ENCODE assay signal across 11 cellular contexts in the genomic region with DNA sequence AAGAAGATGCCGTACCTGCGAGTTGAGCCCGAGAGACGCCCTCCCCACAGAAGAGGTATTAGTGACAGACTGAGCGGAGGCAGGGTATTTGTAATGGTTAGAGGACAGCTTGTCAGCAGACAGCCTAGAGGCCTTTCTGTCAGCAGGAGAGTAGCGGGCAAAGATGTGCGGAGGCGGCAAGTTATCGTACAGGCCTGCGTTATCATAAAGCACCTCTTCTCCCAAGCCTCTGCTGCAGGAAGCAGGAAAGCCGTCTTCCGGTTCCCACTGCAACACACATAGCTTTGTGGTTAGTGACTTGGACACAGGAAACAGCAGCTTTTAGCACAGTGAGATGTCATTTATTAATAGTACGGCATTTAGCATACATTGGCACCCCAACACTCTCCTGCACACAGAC.
DNase-seq lines count a peak whose midpoint lies in the region; ATAC-seq and TF ChIP-seq lines count a peak whose summit lies in the region.
"Had no signal": no experiment of that assay in that cellular context is flagged by ENCODE, and none has a peak within 500 bp of the region (broad histone marks: within the 10 kb centered on the region; RNA-seq: fewer than 3 reads in every experiment).

No MANE protein-coding gene starts in this region.

- peak; percentile 33 to 60 for ATAC-seq in activated naive CD4-positive, alpha-beta T cell treated with anti-CD3 and anti-CD28 coated beads, Interleukin-2, amount 50 U/mL, for 72 hours
- ATAC-seq in Right ventricle myocardium superior (ENCODE audit: poor library complexity) (peak; percentile 60), HG03175 (IDR thresholded peaks at IDR 0.05; ENCODE audit: unreplicated experiment) (no peak)

- no peak overlapping the region for H3K4me3 Mint-ChIP-seq in activated CD4-positive, alpha-beta T cell treated with anti-CD3 and anti-CD28 coated beads, Interleukin-2, amount 10 ng/mL, durations not matched to agents 7 days and 5 days

- H3K27ac Mint-ChIP-seq in activated CD4-positive, alpha-beta T cell treated with anti-CD3 and anti-CD28 coated beads, Interleukin-2, amount 10 ng/mL, durations not matched to agents 7 days and 5 days: peak overlapping the region; percentile 38
- peak overlapping the region; percentile 72 to 78 for H3K27ac Mint-ChIP-seq in activated naive CD4-positive, alpha-beta T cell treated with anti-CD3 and anti-CD28 coated beads, Interleukin-2, amount 50 U/mL, for 72 hours

- H3K9me3 Mint-ChIP-seq in activated CD4-positive, alpha-beta T cell treated with anti-CD3 and anti-CD28 coated beads, Interleukin-2, amount 10 ng/mL, durations not matched to agents 7 days and 5 days: no peaks in the 10 kb centered on the region
- H3K9me3 Mint-ChIP-seq in activated naive CD4-positive, alpha-beta T cell treated with anti-CD3 and anti-CD28 coated beads, Interleukin-2, amount 50 U/mL, for 72 hours: no peaks in the 10 kb centered on the region

- intact Hi-C loops in Right ventricle myocardium superior (cut with DNase I) (no loop called here), spleen (cut with DNase I; ENCODE audit: low total_unique reads) (no loop called here)

- CTCF ChIA-PET in activated CD4-positive, alpha-beta T cell treated with anti-CD3 and anti-CD28 coated beads, Interleukin-2, amount 10 ng/mL, durations not matched to agents 7 days and 5 days (lab: Charles Lee): interaction anchor here (1.0 kb wide), 1 partner anchor 41 kb away, joined by 3 read pairs; no protein-coding TSS in a partner anchor

- no peaks in the 10 kb centered on the region for H3K27me3 Mint-ChIP-seq in activated CD4-positive, alpha-beta T cell treated with anti-CD3 and anti-CD28 coated beads, Interleukin-2, amount 10 ng/mL, durations not matched to agents 7 days and 5 days

- TF ChIP-seq CTCF in spleen (IDR thresholded peaks at IDR 0.05 in 8 of 11, conservative IDR thresholded peaks at IDR 0.05 in 3 of 11): no peak

- H3K4me3 ChIP-seq in spleen (no peak overlapping the region), H7 (ENCODE audit: insufficient read depth, low read depth, low read length) (no peak overlapping the region)
- H3K4me3 ChIP-seq: thyroid gland had no signal

- in situ Hi-C loops in G401 (cut with HindIII; ENCODE audit: low sequenced_read_pairs): no loop called here

- no peaks in the 10 kb centered on the region for H3K9me3 ChIP-seq in spleen
- H3K9me3 ChIP-seq: thyroid gland had no signal

- no peaks in the 10 kb centered on the region for H3K27me3 ChIP-seq in spleen (replicated peaks in 1 of 7)
- no peaks in the 10 kb centered on the region for H3K27me3 ChIP-seq in H7 (ENCODE audit: control insufficient read depth, insufficient read depth, low read length)
- H3K27me3 ChIP-seq: thyroid gland had no signal

- POLR2A ChIA-PET in activated CD4-positive, alpha-beta T cell treated with anti-CD3 and anti-CD28 coated beads, Interleukin-2, amount 10 ng/mL, durations not matched to agents 7 days and 5 days (lab: Charles Lee): no interaction called here

- H3K4me1 Mint-ChIP-seq in activated CD4-positive, alpha-beta T cell treated with anti-CD3 and anti-CD28 coated beads, Interleukin-2, amount 10 ng/mL, durations not matched to agents 7 days and 5 days: peaks cover 31% of the 10 kb centered on the region

- DNase-seq in activated CD4-positive, alpha-beta T cell treated with anti-CD3 and anti-CD28 coated beads, Interleukin-2, amount 10 ng/mL, durations not matched to agents 7 days and 5 days: no peak
- DNase-seq in activated CD4-positive, alpha-beta T cell treated with anti-CD3 and anti-CD28 coated beads, Interleukin-2, amount 50 U/mL, for 4 hours: no peak
- DNase-seq in activated naive CD4-positive, alpha-beta T cell treated with anti-CD3 and anti-CD28 coated beads, Interleukin-2, amount 50 U/mL, for 72 hours (ENCODE audit: low spot score in 2 of 2): no peak
- DNase-seq in Right ventricle myocardium superior (no peak), spleen (peak; percentile 65), G401 (ENCODE audit: low spot score) (no peak), H7 (no peak)
- DNase-seq: caudate nucleus, NCI-H510A, thyroid gland had no signal

- WGBS in spleen, 5 donors: 24 to 40% (median 34%) methylated on average over 11 to 13 of the region's 13 CpGs

- H3K4me1 ChIP-seq in spleen: peaks cover 5 to 40% (median 22%) of the 10 kb centered on the region in 6 donors

- H3K36me3 ChIP-seq in spleen (peaks cover 0 to 47% (median 4%) of the 10 kb centered on the region in 6 donors), H7 (replicated peaks; ENCODE audit: control insufficient read depth, insufficient read depth, low read length) (peaks cover 4% of the 10 kb centered on the region)

- peak overlapping the region in 5 of 8 donors; percentile 47 to 78 (median 53) for H3K27ac ChIP-seq in spleen

- no peak for TF ChIP-seq POLR2A in spleen (IDR thresholded peaks at IDR 0.05)

- H3K36me3 Mint-ChIP-seq in activated CD4-positive, alpha-beta T cell treated with anti-CD3 and anti-CD28 coated beads, Interleukin-2, amount 10 ng/mL, durations not matched to agents 7 days and 5 days (ENCODE audit: low read depth): peaks cover 5% of the 10 kb centered on the region
- peaks cover 0 to 13% of the 10 kb centered on the region in 2 donors for H3K36me3 Mint-ChIP-seq in activated naive CD4-positive, alpha-beta T cell treated with anti-CD3 and anti-CD28 coated beads, Interleukin-2, amount 50 U/mL, for 72 hours
